ENCODE assay signal across 8 cellular contexts in the genomic region with DNA sequence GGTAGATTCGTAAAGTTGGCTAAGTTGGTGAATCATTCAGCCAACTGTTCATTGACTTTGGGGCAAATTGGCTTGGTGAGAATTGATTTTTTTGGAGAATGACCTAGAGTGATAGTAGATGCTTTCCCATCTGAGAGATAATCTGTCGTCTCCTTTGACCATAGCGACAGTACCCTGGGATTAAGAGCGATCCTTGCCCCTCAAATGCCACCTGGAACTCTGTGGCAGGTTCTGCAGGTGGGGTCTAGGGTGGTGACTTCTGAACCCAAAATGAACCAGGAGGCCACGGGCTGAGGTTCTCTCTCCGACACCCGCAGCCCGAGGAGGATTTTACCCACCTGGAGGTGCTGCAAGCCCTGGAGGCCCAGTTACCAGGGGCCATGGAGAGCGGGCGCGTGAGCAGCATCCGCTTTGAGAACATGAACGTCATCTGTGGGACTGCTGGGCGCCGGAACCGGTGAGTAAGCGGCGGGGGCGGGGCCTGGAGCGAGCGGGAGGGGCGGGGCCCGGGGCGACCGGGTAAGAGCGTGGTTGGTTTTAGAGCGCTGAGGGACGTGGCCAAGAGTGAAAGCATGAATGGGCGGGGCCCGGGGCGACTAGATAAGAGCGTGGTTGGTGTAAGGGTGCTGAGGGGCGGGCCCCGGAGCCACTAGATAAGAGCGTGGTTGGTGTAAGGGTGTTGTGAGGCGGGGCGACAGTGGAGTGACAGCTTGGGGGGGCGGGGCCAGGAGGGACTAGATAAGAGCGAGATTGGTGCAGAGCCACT. TPM values are rescaled to one million over a fixed set of nuclear protein-coding genes. Genes with fewer than 3 reads are reported as not detected.
DNase-seq lines count a peak whose midpoint lies in the region; ATAC-seq and TF ChIP-seq lines count a peak whose summit lies in the region.

No MANE protein-coding gene starts in this region.

- CTCF ChIA-PET in activated CD4-positive, alpha-beta memory T cell treated with anti-CD3 and anti-CD28 coated beads, Interleukin-2, amount 10 ng/mL, durations not matched to agents 7 days and 5 days (lab: Charles Lee) = no interaction called here

- no peaks in the 10 kb centered on the region for H3K9me2 ChIP-seq in GM23248 (ENCODE audit: insufficient read depth)

- intact Hi-C loops in left lung (cut with DNase I) = no loop called here

- POLR2A ChIA-PET in activated CD4-positive, alpha-beta memory T cell treated with anti-CD3 and anti-CD28 coated beads, Interleukin-2, amount 10 ng/mL, durations not matched to agents 7 days and 5 days (lab: Charles Lee) = no interaction called here

- peak overlapping the region; percentile 65 for H3K27ac Mint-ChIP-seq in activated CD4-positive, alpha-beta memory T cell treated with anti-CD3 and anti-CD28 coated beads, Interleukin-2, amount 10 ng/mL, durations not matched to agents 7 days and 5 days

- H3K9ac ChIP-seq in GM23248 = peak overlapping the region; percentile 67

- peak overlapping the region; percentile 59 for H3K4me3 Mint-ChIP-seq in activated CD4-positive, alpha-beta memory T cell treated with anti-CD3 and anti-CD28 coated beads, Interleukin-2, amount 10 ng/mL, durations not matched to agents 7 days and 5 days

- peak; percentile 89 for ATAC-seq in left lung

- H3K36me3 ChIP-seq in GM23248 (ENCODE audit: low read depth) (no peaks in the 10 kb centered on the region), left lung (no peaks in the 10 kb centered on the region)

- DNase-seq in AG20443 (ENCODE audit: low spot score) (peak; percentile 96), GM23248 (peak; percentile 99), NCI-H526 (lab: John Stamatoyannopoulos, UW) (peak; percentile 75 to 79), dermis blood vessel endothelial cell (peak; percentile 100), left lung (peak; percentile 80 to 91), NCI-H187 treated with DMSO at 0.1 percent for 48 hours (lab: John Stamatoyannopoulos, UW) (no peak)
- DNase-seq in activated CD4-positive, alpha-beta memory T cell treated with anti-CD3 and anti-CD28 coated beads, Interleukin-2, amount 10 ng/mL, durations not matched to agents 7 days and 5 days = peak; percentile 83
- peak; percentile 80 for DNase-seq in stimulated activated CD4-positive, alpha-beta T cell treated with anti-CD3 and anti-CD28 coated beads, Interleukin-4, amount 100 ng/mL, for 24 hours

- H3K4me1 Mint-ChIP-seq in activated CD4-positive, alpha-beta memory T cell treated with anti-CD3 and anti-CD28 coated beads, Interleukin-2, amount 10 ng/mL, durations not matched to agents 7 days and 5 days = peaks cover 15% of the 10 kb centered on the region

- peaks cover 7% of the 10 kb centered on the region; the same call in 1 of the 2 replicates for H3F3A ChIP-seq in GM23248 (ENCODE audit: insufficient read depth)

- H3K4me3 ChIP-seq in GM23248 (peak overlapping the region; percentile 65), left lung (peak overlapping the region in 1 of 2 donors; percentile 28)

- H3K27me3 ChIP-seq in GM23248 (replicated peaks; ENCODE audit: insufficient read depth) (no peaks in the 10 kb centered on the region; the same call in 1 of the 2 replicates), left lung (peaks cover 10 to 97% of the 10 kb centered on the region in 2 donors)

- WGBS in GM23248 (ENCODE audit: low coverage in 1 of 2, low lambda C conversion rate in 2 of 2, missing lambda C conversion rate in 2 of 2), 2 experiments = 2 to 3% methylated on average over 15 to 39 of the region's 39 CpGs

- H3K79me2 ChIP-seq in GM23248 (ENCODE audit: insufficient read depth) = no peaks in the 10 kb centered on the region

- peaks cover 29% of the 10 kb centered on the region for H3K27me3 Mint-ChIP-seq in activated CD4-positive, alpha-beta memory T cell treated with anti-CD3 and anti-CD28 coated beads, Interleukin-2, amount 10 ng/mL, durations not matched to agents 7 days and 5 days

- H3K9me3 Mint-ChIP-seq in activated CD4-positive, alpha-beta memory T cell treated with anti-CD3 and anti-CD28 coated beads, Interleukin-2, amount 10 ng/mL, durations not matched to agents 7 days and 5 days = peaks cover 18% of the 10 kb centered on the region

- in situ Hi-C loops in GM23248 (cut with MboI) = no loop called here

- no peaks in the 10 kb centered on the region for H4K20me1 ChIP-seq in GM23248 (ENCODE audit: insufficient read depth)

- no peak for TF ChIP-seq CTCF in left lung (IDR thresholded peaks at IDR 0.05)

- peaks cover 5% of the 10 kb centered on the region for H3K36me3 Mint-ChIP-seq in activated CD4-positive, alpha-beta memory T cell treated with anti-CD3 and anti-CD28 coated beads, Interleukin-2, amount 10 ng/mL, durations not matched to agents 7 days and 5 days (ENCODE audit: low read depth)

- peak overlapping the region; percentile 79 for H3K4me2 ChIP-seq in GM23248 (ENCODE audit: unreplicated experiment)

- H3K4me1 ChIP-seq in GM23248 (ENCODE audit: insufficient read depth) (no peaks in the 10 kb centered on the region), left lung (peaks cover 4 to 15% of the 10 kb centered on the region in 2 donors)

- peak overlapping the region; percentile 83 for H2AFZ ChIP-seq in GM23248

- H3K27ac ChIP-seq in GM23248 = peak overlapping the region; percentile 78
- H3K27ac ChIP-seq in left lung = no peak overlapping the region

- H3K9me3 ChIP-seq in GM23248 (ENCODE audit: low read depth) = no peaks in the 10 kb centered on the region
- H3K9me3 ChIP-seq in left lung = peaks cover 0 to 13% of the 10 kb centered on the region in 2 donors

RNA-seq across cellular contexts. Expression of gene C19orf81, which starts 8.6 kb away (rescaled TPM):
- total RNA-seq in GM23248 (2014; rRNA removed; shearing (Covaris generic)) = not detected in 2 replicates
- polyA plus RNA-seq in GM23248 (2016; fragmentation: Nextera tagmentation; extraction: Ambion mirVana) = 1.1 and 1.6 TPM in 2 replicates
- not detected for total RNA-seq in activated CD4-positive, alpha-beta memory T cell treated with anti-CD3 and anti-CD28 coated beads, Interleukin-2, amount 10 ng/mL, durations not matched to agents 7 days and 5 days
- 0.28 TPM in 1 of 2 replicates, not detected in the other for total RNA-seq in dermis blood vessel endothelial cell
- 1 to 10 TPM in 1 of 2 donors, not detected in 1; 2.2 TPM for total RNA-seq in left lung

RNA-seq across cellular contexts. Expression of gene SYT3, which starts 18.2 kb away (rescaled TPM):
- total RNA-seq in GM23248 (2014; rRNA removed; shearing (Covaris generic)) = not detected in 2 replicates
- polyA plus RNA-seq in GM23248 (2016; fragmentation: Nextera tagmentation; extraction: Ambion mirVana) = not detected in 2 replicates
- not detected for total RNA-seq in activated CD4-positive, alpha-beta memory T cell treated with anti-CD3 and anti-CD28 coated beads, Interleukin-2, amount 10 ng/mL, durations not matched to agents 7 days and 5 days
- total RNA-seq in dermis blood vessel endothelial cell = under 0.01 TPM in 1 of 2 replicates, not detected in the other
- 1 to 10 TPM in 1 of 2 donors, under 1 TPM in 1; 0.12 to 1.5 TPM for total RNA-seq in left lung
